Comparison of ENCODE assay signal across 1 cellular context in genomic region chr2:71703981-71704545, GRCh38.
TF ChIP-seq lines count a peak whose summit lies in the region.

No MANE protein-coding gene starts in this region.

TF ChIP-seq in IMR-90, 13 proteins besides CTCF, POLR2A, EP300 and RAD21 (continued from another document):
- TF ChIP-seq USF2 (IDR thresholded peaks at IDR 0.05; ENCODE audit: low read depth, low read length) (no peak), BHLHE40 (IDR thresholded peaks at IDR 0.05; ENCODE audit: low read depth, low read length) (no peak), RCOR1 (IDR thresholded peaks at IDR 0.05; ENCODE audit: insufficient replicate concordance, low read length) (no peak), CHD1 (IDR thresholded peaks at IDR 0.05; ENCODE audit: low read depth, low read length) (no peak), SMC3 (IDR thresholded peaks at IDR 0.05; ENCODE audit: low read depth, low read length) (no peak), MXI1 (IDR thresholded peaks at IDR 0.05; ENCODE audit: borderline replicate concordance, low read depth, low read length) (no peak), CEBPB (IDR thresholded peaks at IDR 0.05; ENCODE audit: low read depth, low read length) (no peak), MAZ (IDR thresholded peaks at IDR 0.05; ENCODE audit: borderline replicate concordance, low read depth, low read length) (no peak)
TF ChIP-seq in IMR-90: peak in this region for 0.
